ENCODE assay signal across 8 cellular contexts in genomic region chr19:21463449-21464105, GRCh38. TPM values are rescaled to one million over a fixed set of nuclear protein-coding genes. Genes with fewer than 3 reads are reported as not detected.
A peak's percentile ranks its signal among the peaks of the same experiment; 100 is the strongest.
DNase-seq lines count a peak whose midpoint lies in the region; ATAC-seq and TF ChIP-seq lines count a peak whose summit lies in the region.

No MANE protein-coding gene starts in this region.

- H3K4me1 ChIP-seq in thoracic aorta (ENCODE audit: control insufficient read depth in 1 of 2, low read depth in 2 of 2): no peaks in the 10 kb centered on the region

- H3K9me3 ChIP-seq in thoracic aorta: no peaks in the 10 kb centered on the region

- peak; percentile 58 for DNase-seq in GM20000 (ENCODE audit: low spot score)
- peak; percentile 54 for DNase-seq in NCI-H774 (lab: John Stamatoyannopoulos, UW)
- peak; percentile 3 for DNase-seq in astrocyte of the spinal cord (ENCODE audit: low read depth, low spot score)
- peak in 1 of 2 donors; percentile 31 for DNase-seq in left colon
- DNase-seq in thoracic aorta (ENCODE audit: low spot score): no peak
- DNase-seq in hepatic stellate cell (ENCODE audit: low spot score): no peak
- no peak for DNase-seq in RPMI8226

- intact Hi-C loops in left colon (cut with DNase I, micrococcal nuclease): no loop called here

- in situ Hi-C loops in astrocyte of the spinal cord (cut with HindIII; ENCODE audit: low sequenced_read_pairs): no loop called here

- no peaks in the 10 kb centered on the region for H3K27me3 ChIP-seq in thoracic aorta (replicated peaks; ENCODE audit: insufficient read depth)

- H3K36me3 ChIP-seq in thoracic aorta: no peaks in the 10 kb centered on the region

- ATAC-seq in left colon (peak; percentile 95), thoracic aorta (ENCODE audit: insufficient number of reproducible peaks, low FRiP score, low read depth) (no peak), HG03025 (IDR thresholded peaks at IDR 0.05; ENCODE audit: low FRiP score, unreplicated experiment) (no peak)

- TF ChIP-seq CTCF in GM20000 (IDR thresholded peaks at IDR 0.05; ENCODE audit: extremely low read depth, missing control alignments) (no peak), astrocyte of the spinal cord (IDR thresholded peaks at IDR 0.05; ENCODE audit: low read depth, low read length) (no peak), thoracic aorta (IDR thresholded peaks at IDR 0.05) (no peak)

- no peak overlapping the region for H3K27ac ChIP-seq in thoracic aorta

- H3K4me3 ChIP-seq in astrocyte of the spinal cord (ENCODE audit: low read depth, low read length) (peak overlapping the region; percentile 30), thoracic aorta (peak overlapping the region; percentile 57)

RNA-seq across cellular contexts. Expression of gene ZNF429, which starts 41.8 kb away (rescaled TPM):
- total RNA-seq in left colon: 10 to 100 TPM in 1 of 2 donors, 1 to 10 TPM in 1; 9.0 to 11.4 TPM
- 10 to 100 TPM in 1 of 2 donors, 1 to 10 TPM in 1; 7.5 to 20.0 TPM for total RNA-seq in thoracic aorta

Comparison
In these comparisons a context has a peak if more than half of its experiments do, and no peak if none do; other contexts are left out.
1. DNase-seq: peak in GM20000 (single experiment), NCI-H774 (single experiment) and astrocyte of the spinal cord (single experiment); none in thoracic aorta (single experiment), hepatic stellate cell (single experiment) and RPMI8226 (single experiment).